In the genomic region with DNA sequence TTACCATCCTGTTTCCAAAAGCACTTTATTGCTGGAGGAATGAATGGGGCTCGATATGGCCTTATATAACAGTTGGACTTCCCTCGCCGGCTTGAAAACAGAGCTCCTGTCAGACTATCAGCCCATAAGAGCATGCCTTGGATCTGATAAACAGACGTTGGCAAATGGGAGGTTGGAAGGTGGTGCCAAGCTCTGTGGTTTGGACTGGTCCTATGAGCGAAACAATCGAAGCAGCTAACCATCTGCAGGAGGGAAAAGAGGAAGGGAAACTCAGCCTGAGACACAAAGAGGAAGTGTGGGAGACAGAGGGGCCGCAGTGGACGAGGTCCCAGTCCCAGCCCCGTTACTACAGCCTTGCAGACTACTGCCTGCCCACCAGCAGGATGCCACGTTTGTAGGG, we compare ENCODE assay signal across 11 cellular contexts.
DNase-seq lines count a peak whose midpoint lies in the region; ATAC-seq and TF ChIP-seq lines count a peak whose summit lies in the region.
"Had no signal": no experiment of that assay in that cellular context is flagged by ENCODE, and none has a peak within 500 bp of the region (broad histone marks: within the 10 kb centered on the region; RNA-seq: fewer than 3 reads in every experiment).

No MANE protein-coding gene starts in this region.

- DNase-seq in RWPE2 (ENCODE audit: low spot score) (peak; percentile 55), naive B cell (peak; percentile 21), neuronal stem cell (ENCODE audit: low spot score) (no peak), dermis blood vessel endothelial cell (no peak), NCI-H1048 (lab: John Stamatoyannopoulos, UW) (no peak), EL (no peak)
- DNase-seq: activated effector memory CD4-positive, alpha-beta T cell treated with anti-CD3 and anti-CD28 coated beads, Interleukin-2, amount 50 U/mL, for 16 hours; NCI-H1930; occipital lobe had no signal

- H3K27ac Mint-ChIP-seq in naive B cell: peak overlapping the region in 2 of 6 donors; percentile 68 to 93

- H3K4me3 Mint-ChIP-seq in naive B cell: no peak overlapping the region

- H3K4me1 ChIP-seq in RWPE2 (ENCODE audit: insufficient read depth, poor library complexity, severe bottlenecking): no peaks in the 10 kb centered on the region
- peaks cover 0 to 2% of the 10 kb centered on the region in 2 donors for H3K4me1 ChIP-seq in neuronal stem cell (ENCODE audit: control insufficient read depth in 2 of 2, insufficient read depth in 1 of 2, low read depth in 1 of 2, low read length in 2 of 2)

- H2BK120ac ChIP-seq in neuronal stem cell (ENCODE audit: low read depth, low read length): no peak overlapping the region

- H3K4me1 Mint-ChIP-seq in naive B cell: peaks cover 11 to 23% (median 14%) of the 10 kb centered on the region in 3 donors

- H3K9me3 Mint-ChIP-seq in naive B cell: peaks cover 0 to 7% (median 5%) of the 10 kb centered on the region in 7 donors

- TF ChIP-seq CTCF in RWPE2 (IDR thresholded peaks at IDR 0.05; ENCODE audit: poor library complexity, severe bottlenecking): no peak

- H3K27ac ChIP-seq in RWPE2 (ENCODE audit: poor library complexity, severe bottlenecking) (no peak overlapping the region), neuronal stem cell (replicated peaks; ENCODE audit: low read length) (no peak overlapping the region)

- H3K18ac ChIP-seq in neuronal stem cell (ENCODE audit: low read length): no peak overlapping the region

- whole genome bisulfite sequencing in neuronal stem cell (ENCODE audit: extremely low coverage in 2 of 2, insufficient read length in 2 of 2, insufficient replicate concordance in 1 of 2), 2 donors: no CpG with 5 or more reads among the region's 10 CpGs

- no peak overlapping the region for H4K8ac ChIP-seq in neuronal stem cell (ENCODE audit: low read depth, low read length)

- ATAC-seq in GM18505 (IDR thresholded peaks at IDR 0.05; ENCODE audit: unreplicated experiment) (peak; percentile 97), HG03103 (IDR thresholded peaks at IDR 0.05; ENCODE audit: low read depth, unreplicated experiment) (peak; percentile 88), RWPE2 (ENCODE audit: low read depth) (no peak; the same call in 2 of the 3 replicates), naive B cell (ENCODE audit: low read depth in 2 of 2) (peak; percentile 58 to 61)

- H2BK15ac ChIP-seq in neuronal stem cell (ENCODE audit: low read length): no peak overlapping the region

- no peak overlapping the region for H3K14ac ChIP-seq in neuronal stem cell (ENCODE audit: low read length)

- no peaks in the 10 kb centered on the region for H3K79me1 ChIP-seq in neuronal stem cell (ENCODE audit: low read depth, low read length)

- H3K9ac ChIP-seq in neuronal stem cell (ENCODE audit: low read depth, low read length, poor library complexity): no peak overlapping the region

- H2BK12ac ChIP-seq in neuronal stem cell (ENCODE audit: low read length): no peak overlapping the region

- H3K27me3 ChIP-seq in RWPE2 (ENCODE audit: insufficient read depth, poor library complexity, severe bottlenecking) (no peaks in the 10 kb centered on the region), neuronal stem cell (ENCODE audit: control insufficient read depth in 3 of 3, insufficient read depth in 3 of 3, low read depth in 1 of 3, low read length in 3 of 3) (no peaks in the 10 kb centered on the region)

- H4K91ac ChIP-seq in neuronal stem cell (ENCODE audit: low read depth, low read length, poor library complexity): no peak overlapping the region

- TF ChIP-seq POLR2A in GM18505 (IDR thresholded peaks at IDR 0.05; ENCODE audit: borderline replicate concordance, extremely low read depth, insufficient read depth, insufficient read length): no peak

- no peak overlapping the region for H2AFZ ChIP-seq in neuronal stem cell (ENCODE audit: low read length)

- no peak overlapping the region for H3K4ac ChIP-seq in neuronal stem cell (ENCODE audit: low read length)

- no peak overlapping the region for H3K4me2 ChIP-seq in neuronal stem cell (ENCODE audit: insufficient read depth, low read length, poor library complexity, severe bottlenecking)

- H3K27me3 Mint-ChIP-seq in naive B cell: no peaks in the 10 kb centered on the region

- no peaks in the 10 kb centered on the region for H3K9me3 ChIP-seq in RWPE2 (ENCODE audit: severe bottlenecking)
- H3K9me3 ChIP-seq in neuronal stem cell (replicated peaks in 1 of 2; ENCODE audit: control insufficient read depth in 2 of 2, insufficient read depth in 1 of 2, low read depth in 1 of 2, low read length in 2 of 2): no peaks in the 10 kb centered on the region

- no peaks in the 10 kb centered on the region for H3K36me3 Mint-ChIP-seq in naive B cell

- H2BK5ac ChIP-seq in neuronal stem cell (ENCODE audit: low read length): no peak overlapping the region

- no peak overlapping the region for H3K4me3 ChIP-seq in RWPE2 (ENCODE audit: severe bottlenecking)
- H3K4me3 ChIP-seq in neuronal stem cell (ENCODE audit: low read length in 2 of 2): no peak overlapping the region

- H3K23ac ChIP-seq in neuronal stem cell (ENCODE audit: low read depth, low read length, poor library complexity): no peak overlapping the region

- H3K36me3 ChIP-seq in RWPE2 (ENCODE audit: low read depth) (no peaks in the 10 kb centered on the region), neuronal stem cell (replicated peaks in 1 of 2; ENCODE audit: control insufficient read depth in 2 of 2, insufficient read depth in 2 of 2, low read length in 2 of 2) (no peaks in the 10 kb centered on the region)

- H2AK5ac ChIP-seq in neuronal stem cell (ENCODE audit: low read depth, low read length): no peak overlapping the region

Comparison
In these comparisons a context has a peak if more than half of its experiments do, and no peak if none do; other contexts are left out.
1. DNase-seq: peak in RWPE2 (single experiment) and naive B cell (single experiment); none in neuronal stem cell (single experiment), dermis blood vessel endothelial cell (single experiment), NCI-H1048 (single experiment) and EL (single experiment).